ENCODE assay signal across 27 cellular contexts in genomic region chr9:107086460-107086859, GRCh38.
"Had no signal": no experiment of that assay in that cellular context is flagged by ENCODE, and none has a peak within 500 bp of the region (broad histone marks: within the 10 kb centered on the region; RNA-seq: fewer than 3 reads in every experiment).

No MANE protein-coding gene starts in this region.

- DNase-seq: stimulated activated CD4-positive, alpha-beta T cell treated with anti-CD3 and anti-CD28 coated beads, Interleukin-2, amount 100 ng/mL, for 24 hours; stimulated activated CD4-positive, alpha-beta T cell treated with anti-CD3 and anti-CD28 coated beads, Interleukin-2, amount 100 ng/mL, for 48 hours; stimulated activated CD4-positive, alpha-beta T cell treated with anti-CD3 and anti-CD28 coated beads, Interleukin-4, amount 100 ng/mL, for 24 hours; stimulated activated CD4-positive, alpha-beta T cell treated with anti-CD3 and anti-CD28 coated beads, Interleukin-4, amount 100 ng/mL, for 4 hours; stimulated activated CD8-positive, alpha-beta memory T cell treated with anti-CD3 and anti-CD28 coated beads, Interleukin-4, amount 100 ng/mL, for 48 hours; stimulated activated naive B cell treated with anti-CD40 and anti-IgM and Interleukin-4, amounts not matched to agents 10 μg/mL and 1 μg/mL and 100 μg/mL, for 72 hours; stimulated activated naive CD4-positive, alpha-beta T cell; stimulated activated naive CD4-positive, alpha-beta T cell treated with Interleukin-2 at 50 U/mL for 16 hours; stimulated activated naive CD8-positive, alpha-beta T cell treated with anti-CD3 and anti-CD28 coated beads, Interleukin-15, amount 100 ng/mL, for 72 hours; stimulated activated naive CD8-positive, alpha-beta T cell treated with anti-CD3 and anti-CD28 coated beads, Interleukin-15, Interleukin-2, amounts not matched to agents 100 U/mL and 50 U/mL, for 24 hours; stomach; substantia nigra; testis; thyroid gland; tibial artery; transverse colon; trophoblast cell; upper lobe of left lung; upper lobe of right lung; uterus had no signal

- H3K27me3 ChIP-seq: stomach, suprapubic skin, testis, thyroid gland, tibial nerve, transverse colon, upper lobe of left lung, uterus, vagina had no signal

- H3K4me1 ChIP-seq: stomach, suprapubic skin, testis, thyroid gland, tibial artery, tibial nerve, upper lobe of left lung, upper lobe of right lung, uterus, vagina had no signal

- H3K4me3 ChIP-seq: stomach, suprapubic skin, testis, thoracic aorta, thyroid gland, tibial artery, tibial nerve, transverse colon, upper lobe of left lung, upper lobe of right lung, uterus, vagina had no signal

- H3K9me3 ChIP-seq: stomach, suprapubic skin, testis, thoracic aorta, thyroid gland, tibial artery, transverse colon, upper lobe of left lung, upper lobe of right lung, uterus, vagina had no signal

- FAIRE-seq: urothelium cell line had no signal

- ATAC-seq: stimulated activated effector memory CD8-positive, alpha-beta T cell treated with anti-CD3 and anti-CD28 coated beads, Interleukin-12 subunit alpha, Interleukin-12 subunit beta, amount 100 ng/mL, for 72 hours; stimulated activated memory B cell treated with anti-CD40 and anti-IgM and Interleukin-4, amounts not matched to agents 10 μg/mL and 1 μg/mL and 100 μg/mL, for 72 hours; stimulated activated naive B cell treated with anti-CD40 and anti-IgM and Interleukin-4, amounts not matched to agents 10 μg/mL and 1 μg/mL and 100 μg/mL, for 72 hours; stimulated activated naive CD8-positive, alpha-beta T cell treated with anti-CD3 and anti-CD28 coated beads, Interleukin-15, amount 100 ng/mL, for 72 hours; stimulated activated naive CD8-positive, alpha-beta T cell treated with anti-CD3 and anti-CD28 coated beads, Interleukin-15, Interleukin-2, amounts not matched to agents 100 U/mL and 50 U/mL, for 24 hours; upper lobe of right lung had no signal

- H3K36me3 ChIP-seq: stomach, suprapubic skin, thoracic aorta, thyroid gland, tibial artery, tibial nerve, transverse colon, upper lobe of left lung, upper lobe of right lung, uterus, vagina had no signal

- H3K27ac ChIP-seq: stomach, suprapubic skin, testis, thoracic aorta, thyroid gland, tibial artery, tibial nerve, transverse colon, upper lobe of left lung, upper lobe of right lung, uterus, vagina had no signal
